12 cellular contexts compared by ENCODE assay signal in the genomic region with DNA sequence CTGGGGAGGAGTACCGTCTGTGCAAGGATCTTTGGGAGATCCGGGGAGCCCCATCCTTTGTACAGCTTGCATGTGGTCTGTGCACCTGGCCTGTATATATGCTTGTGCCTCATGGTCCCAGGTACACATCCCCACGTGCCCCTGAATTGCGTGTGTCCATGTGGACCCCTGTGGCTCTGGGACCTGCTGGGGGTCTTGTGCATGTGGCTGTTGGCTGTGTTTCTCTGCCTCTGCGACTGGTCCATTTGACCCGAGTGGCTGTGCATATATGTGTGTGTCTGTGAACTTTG. TPM values are rescaled to one million over a fixed set of nuclear protein-coding genes. Genes with fewer than 3 reads are reported as not detected.
DNase-seq lines count a peak whose midpoint lies in the region; ATAC-seq and TF ChIP-seq lines count a peak whose summit lies in the region.
"Had no signal": no experiment of that assay in that cellular context is flagged by ENCODE, and none has a peak within 500 bp of the region (broad histone marks: within the 10 kb centered on the region; RNA-seq: fewer than 3 reads in every experiment).

No MANE protein-coding gene starts in this region.

- H3K4me3 Mint-ChIP-seq in CD4-positive, alpha-beta T cell, result peak overlapping the region; percentile 78
- H3K4me3 Mint-ChIP-seq in HFFc6, result peak overlapping the region; percentile 81
- peak overlapping the region; percentile 64 for H3K4me3 Mint-ChIP-seq in activated naive CD8-positive, alpha-beta T cell treated with anti-CD3 and anti-CD28 coated beads for 36 hours
- H3K4me3 Mint-ChIP-seq in natural killer cell treated with Interleukin-12 subunit alpha and Interleukin-12 subunit beta and Interleukin-15 and Interleukin-18, amount 100 ng/mL, for 72 hours, result peak overlapping the region; percentile 90

- H3K9me3 ChIP-seq in CD4-positive, alpha-beta T cell (ENCODE audit: control insufficient read depth, low read length), result no peaks in the 10 kb centered on the region
- H3K9me3 ChIP-seq: ascending aorta had no signal

- peaks cover 42% of the 10 kb centered on the region for H3K27me3 Mint-ChIP-seq in CD4-positive, alpha-beta T cell
- no peaks in the 10 kb centered on the region; the same call in 1 of the 2 replicates for H3K27me3 Mint-ChIP-seq in HFFc6 (ENCODE audit: insufficient read depth)
- H3K27me3 Mint-ChIP-seq in activated naive CD8-positive, alpha-beta T cell treated with anti-CD3 and anti-CD28 coated beads for 36 hours, result peaks cover 29% of the 10 kb centered on the region
- H3K27me3 Mint-ChIP-seq in natural killer cell treated with Interleukin-12 subunit alpha and Interleukin-12 subunit beta and Interleukin-15 and Interleukin-18, amount 100 ng/mL, for 72 hours, result peaks cover 19 to 25% of the 10 kb centered on the region in 2 donors

- peaks cover 41% of the 10 kb centered on the region for H3K4me1 Mint-ChIP-seq in CD4-positive, alpha-beta T cell (ENCODE audit: low read depth)
- H3K4me1 Mint-ChIP-seq in HFFc6 (ENCODE audit: low read depth), result peaks cover 55% of the 10 kb centered on the region
- peaks cover 44% of the 10 kb centered on the region for H3K4me1 Mint-ChIP-seq in activated naive CD8-positive, alpha-beta T cell treated with anti-CD3 and anti-CD28 coated beads for 36 hours
- peaks cover 39 to 40% of the 10 kb centered on the region in 2 donors for H3K4me1 Mint-ChIP-seq in natural killer cell treated with Interleukin-12 subunit alpha and Interleukin-12 subunit beta and Interleukin-15 and Interleukin-18, amount 100 ng/mL, for 72 hours (ENCODE audit: low read depth in 2 of 2)

- H3K27ac ChIP-seq in CD4-positive, alpha-beta T cell (ENCODE audit: low read depth, low read length), result no peak overlapping the region

- peak overlapping the region; percentile 12 for H3K27ac Mint-ChIP-seq in CD4-positive, alpha-beta T cell
- peak overlapping the region; percentile 69 for H3K27ac Mint-ChIP-seq in HFFc6
- no peak overlapping the region for H3K27ac Mint-ChIP-seq in activated naive CD8-positive, alpha-beta T cell treated with anti-CD3 and anti-CD28 coated beads for 36 hours
- H3K27ac Mint-ChIP-seq in natural killer cell treated with Interleukin-12 subunit alpha and Interleukin-12 subunit beta and Interleukin-15 and Interleukin-18, amount 100 ng/mL, for 72 hours, result no peak overlapping the region

- no peaks in the 10 kb centered on the region for H3K9me3 Mint-ChIP-seq in CD4-positive, alpha-beta T cell
- H3K9me3 Mint-ChIP-seq in HFFc6, result no peaks in the 10 kb centered on the region
- H3K9me3 Mint-ChIP-seq in activated naive CD8-positive, alpha-beta T cell treated with anti-CD3 and anti-CD28 coated beads for 36 hours, result no peaks in the 10 kb centered on the region
- no peaks in the 10 kb centered on the region for H3K9me3 Mint-ChIP-seq in natural killer cell treated with Interleukin-12 subunit alpha and Interleukin-12 subunit beta and Interleukin-15 and Interleukin-18, amount 100 ng/mL, for 72 hours

- intact Hi-C loops in CD4-positive, alpha-beta T cell (cut with DNase I, micrococcal nuclease), result loop anchor here in 1 of 2 experiments (5.0 kb wide), 1 partner anchor 587 kb away; no protein-coding TSS in a partner anchor
- intact Hi-C loops in Right ventricle myocardium superior (cut with DNase I), result loop anchor here (5.0 to 10.0 kb wide), 2 partner anchors 82 to 269 kb away; no protein-coding TSS in a partner anchor

- ATAC-seq in CD4-positive, alpha-beta T cell (ENCODE audit: poor library complexity), result no peak
- ATAC-seq in natural killer cell treated with Interleukin-12 subunit alpha and Interleukin-12 subunit beta and Interleukin-15 and Interleukin-18, amount 100 ng/mL, for 72 hours, result no peak
- ATAC-seq in HG03135 (IDR thresholded peaks at IDR 0.05; ENCODE audit: unreplicated experiment) (no peak), Right ventricle myocardium superior (ENCODE audit: poor library complexity) (no peak)

- no peak for DNase-seq in CD4-positive, alpha-beta T cell
- DNase-seq in HFFc6, result no peak
- DNase-seq in activated naive CD8-positive, alpha-beta T cell treated with anti-CD3 and anti-CD28 coated beads for 36 hours, result no peak
- DNase-seq in natural killer cell treated with Interleukin-12 subunit alpha and Interleukin-12 subunit beta and Interleukin-15 and Interleukin-18, amount 100 ng/mL, for 72 hours (ENCODE audit: low spot score), result no peak
- no peak for DNase-seq in NCI-H1436 (lab: John Stamatoyannopoulos, UW)
- no peak for DNase-seq in cerebellar nuclear complex (lab: John Stamatoyannopoulos, UW)
- no peak for DNase-seq in Right ventricle myocardium superior
- DNase-seq: activated CD8-positive, alpha-beta memory T cell treated with anti-CD3 and anti-CD28 coated beads for 24 hours; NCI-H526 treated with DMSO at 0.1 percent for 48 hours; stimulated activated CD8-positive, alpha-beta memory T cell treated with anti-CD3 and anti-CD28 coated beads, Interleukin-4, amount 100 ng/mL, for 48 hours had no signal

- CTCF ChIA-PET in CD4-positive, alpha-beta T cell (lab: Charles Lee), result no interaction called here

- H3K27me3 ChIP-seq in CD4-positive, alpha-beta T cell (ENCODE audit: control insufficient read depth, insufficient read depth, low read length), result peaks cover 25% of the 10 kb centered on the region
- H3K27me3 ChIP-seq: ascending aorta had no signal

- TF ChIP-seq CTCF in CD4-positive, alpha-beta T cell (IDR thresholded peaks at IDR 0.05), result no peak
- no peak for TF ChIP-seq CTCF in HFFc6 (IDR thresholded peaks at IDR 0.05)

- no peaks in the 10 kb centered on the region for H3K36me3 Mint-ChIP-seq in CD4-positive, alpha-beta T cell (ENCODE audit: low read depth)
- no peaks in the 10 kb centered on the region for H3K36me3 Mint-ChIP-seq in HFFc6 (ENCODE audit: low read depth)
- no peaks in the 10 kb centered on the region for H3K36me3 Mint-ChIP-seq in activated naive CD8-positive, alpha-beta T cell treated with anti-CD3 and anti-CD28 coated beads for 36 hours
- H3K36me3 Mint-ChIP-seq in natural killer cell treated with Interleukin-12 subunit alpha and Interleukin-12 subunit beta and Interleukin-15 and Interleukin-18, amount 100 ng/mL, for 72 hours, result peaks cover 10% of the 10 kb centered on the region

- POLR2A ChIA-PET in CD4-positive, alpha-beta T cell (lab: Charles Lee), result interaction anchor here (0.9 to 7.2 kb wide), 3 partner anchors 27 to 97 kb away, joined by 3 to 85 read pairs (median 22); no protein-coding TSS in a partner anchor

RNA-seq across cellular contexts. Expression of gene NANOS3, which starts 12.8 kb away (rescaled TPM):
- total RNA-seq in CD4-positive, alpha-beta T cell, result under 1 TPM in 1 of 2 experiments, not detected in 1; 0.87 TPM
- total RNA-seq in HFFc6 (2021; fragmentation: NEBNext Ultra II Directional; extraction: Animal tissue kit (Norgen Biotek cat#: 25700)), result 1 to 10 TPM in 5 of 6 experiments, under 1 TPM in 1; 0.91 to 1.7 (median 1.4) TPM
- under 1 TPM; 0.70 to 0.80 TPM for total RNA-seq in activated naive CD8-positive, alpha-beta T cell treated with anti-CD3 and anti-CD28 coated beads for 36 hours
- under 1 TPM in 1 of 2 donors, not detected in 1; 0.95 TPM for total RNA-seq in natural killer cell treated with Interleukin-12 subunit alpha and Interleukin-12 subunit beta and Interleukin-15 and Interleukin-18, amount 100 ng/mL, for 72 hours
- 1.8 TPM for total RNA-seq in Right ventricle myocardium superior
- total RNA-seq: ascending aorta had no signal

RNA-seq across cellular contexts. Expression of gene BRME1, which starts 41.7 kb away (rescaled TPM):
- 1 to 10 TPM; 1.1 to 1.3 TPM for total RNA-seq in CD4-positive, alpha-beta T cell
- total RNA-seq in HFFc6 (2021; fragmentation: NEBNext Ultra II Directional; extraction: Animal tissue kit (Norgen Biotek cat#: 25700)), result under 1 TPM; 0.37 to 0.67 (median 0.55) TPM
- total RNA-seq in activated naive CD8-positive, alpha-beta T cell treated with anti-CD3 and anti-CD28 coated beads for 36 hours, result 1 to 10 TPM; 6.9 to 7.3 TPM
- total RNA-seq in natural killer cell treated with Interleukin-12 subunit alpha and Interleukin-12 subunit beta and Interleukin-15 and Interleukin-18, amount 100 ng/mL, for 72 hours, result 1 to 10 TPM; 3.7 to 4.0 TPM
- total RNA-seq in Right ventricle myocardium superior, result 0.81 TPM
- total RNA-seq: ascending aorta had no signal

RNA-seq across cellular contexts. Expression of gene CC2D1A, which starts 41.8 kb away (rescaled TPM):
- total RNA-seq in CD4-positive, alpha-beta T cell, result 10 to 100 TPM; 16.4 to 16.9 TPM
- 10 to 100 TPM; 22.9 to 28.3 (median 25.5) TPM for total RNA-seq in HFFc6 (2021; fragmentation: NEBNext Ultra II Directional; extraction: Animal tissue kit (Norgen Biotek cat#: 25700))
- 10 to 100 TPM; 24.4 to 25.0 TPM for total RNA-seq in activated naive CD8-positive, alpha-beta T cell treated with anti-CD3 and anti-CD28 coated beads for 36 hours
- 10 to 100 TPM; 33.2 to 41.3 TPM for total RNA-seq in natural killer cell treated with Interleukin-12 subunit alpha and Interleukin-12 subunit beta and Interleukin-15 and Interleukin-18, amount 100 ng/mL, for 72 hours
- total RNA-seq in Right ventricle myocardium superior, result 20.0 TPM

Comparison
In these comparisons a context has a peak if more than half of its experiments do, and no peak if none do; other contexts are left out.
1. H3K27ac Mint-ChIP-seq: peak in CD4-positive, alpha-beta T cell (single experiment) and HFFc6 (single experiment); none in activated naive CD8-positive, alpha-beta T cell treated with anti-CD3 and anti-CD28 coated beads for 36 hours (single experiment) and natural killer cell treated with Interleukin-12 subunit alpha and Interleukin-12 subunit beta and Interleukin-15 and Interleukin-18, amount 100 ng/mL, for 72 hours (0 of 2).
2. Peak in every context shown above with its lines, with median percentiles within 50 percentile points of each other: H3K4me3 Mint-ChIP-seq.